In genomic region chr4:26861434-26862186, GRCh38 we compare ENCODE assay signal across 8 cellular contexts. TPM values are rescaled to one million over a fixed set of nuclear protein-coding genes. Genes with fewer than 3 reads are reported as not detected.
DNase-seq lines count a peak whose midpoint lies in the region; ATAC-seq, FAIRE-seq and TF ChIP-seq lines count a peak whose summit lies in the region.

No MANE protein-coding gene starts in this region.

- peak overlapping the region; percentile 86 to 99 (median 94) for H3K27ac ChIP-seq in heart right ventricle
- peak overlapping the region; percentile 89 for H3K27ac ChIP-seq in psoas muscle

- no peaks in the 10 kb centered on the region for H3K27me3 ChIP-seq in heart right ventricle
- no peaks in the 10 kb centered on the region for H3K27me3 ChIP-seq in psoas muscle (ENCODE audit: insufficient read depth in 3 of 3, low read length in 2 of 3)

- intact Hi-C loops in heart right ventricle (cut with DNase I), result loop anchor here in 9 of 10 donors (2.0 to 10.0 kb wide), 9 partner anchors 41 to 277 kb away; partner anchors contain the start of gene TBC1D19 (in 1 of the 9)
- intact Hi-C loops in psoas muscle (cut with DNase I), result loop anchor here (2.0 to 10.0 kb wide), 3 partner anchors 123 to 279 kb away; partner anchors contain the start of gene TBC1D19 (in 1 of the 2)

- H3K9ac ChIP-seq in ES-I3 (ENCODE audit: low read depth, low read length), result peak overlapping the region; percentile 79; the same call in 1 of the 2 replicates

- H3K4me3 ChIP-seq in LNCaP clone FGC (ENCODE audit: low read depth, low read length) (peak overlapping the region; percentile 81), heart right ventricle (peak overlapping the region; percentile 72 to 93 (median 82)), psoas muscle (peak overlapping the region; percentile 94)

- no peak for FAIRE-seq in urothelium cell line (lab: Jason Lieb, UNC)

- H3K36me3 ChIP-seq in ES-I3 (ENCODE audit: insufficient read depth, low read length) (no peaks in the 10 kb centered on the region), heart right ventricle (no peaks in the 10 kb centered on the region), psoas muscle (ENCODE audit: insufficient read depth in 1 of 2, low read depth in 1 of 2) (no peaks in the 10 kb centered on the region)

- peaks cover 7% of the 10 kb centered on the region; the same call in 1 of the 2 replicates for H3K4me1 ChIP-seq in ES-I3 (ENCODE audit: insufficient read depth, low read length)
- H3K4me1 ChIP-seq in heart right ventricle, result peaks cover 7 to 80% (median 57%) of the 10 kb centered on the region in 9 donors
- peaks cover 52% of the 10 kb centered on the region for H3K4me1 ChIP-seq in psoas muscle

- 0 to 1% methylated on average over 36 of the region's 36 CpGs for WGBS in heart right ventricle, 2 donors
- WGBS in psoas muscle, 3 donors, result 0 to 1% (median 1%) methylated on average over 36 of the region's 36 CpGs

- TF ChIP-seq CTCF in LNCaP clone FGC (IDR thresholded peaks at IDR 0.05; ENCODE audit: control insufficient read depth, extremely low read depth, insufficient read depth) (no peak), heart right ventricle (IDR thresholded peaks at IDR 0.05) (no peak), psoas muscle (IDR thresholded peaks at IDR 0.05) (no peak)

- peak; percentile 2 to 43 (median 26) for ATAC-seq in heart right ventricle
- peak in 3 of 4 donors; percentile 6 to 20 (median 10) for ATAC-seq in psoas muscle

- DNase-seq in H4 (ENCODE audit: low spot score), result peak; percentile 48
- DNase-seq in LNCaP clone FGC (ENCODE audit: low read depth), result no peak
- DNase-seq in SKM-1 (lab: John Stamatoyannopoulos, UW; ENCODE audit: unreplicated experiment), result peak; percentile 37
- peak; percentile 57 for DNase-seq in activated naive CD8-positive, alpha-beta T cell treated with anti-CD3 and anti-CD28 coated beads, Interleukin-2, amount 50 U/mL, for 16 hours (ENCODE audit: low read depth, low spot score)
- peak; percentile 73 to 74 for DNase-seq in heart right ventricle
- DNase-seq in psoas muscle, result peak; percentile 72 to 81
- peak; percentile 32 for DNase-seq in urothelium cell line (ENCODE audit: low spot score)

- H3K9me3 ChIP-seq in ES-I3 (ENCODE audit: control insufficient read depth, insufficient read depth, low read length) (no peaks in the 10 kb centered on the region), heart right ventricle (no peaks in the 10 kb centered on the region), psoas muscle (no peaks in the 10 kb centered on the region)

RNA-seq across cellular contexts. Expression of gene STIM2, which starts 1.0 kb away (rescaled TPM):
- total RNA-seq in H4 (2014; rRNA removed; shearing (Covaris generic)), result 34.2 and 44.4 TPM in 2 replicates
- total RNA-seq in heart right ventricle (10 to 100 TPM in 5 of 10 donors, 1 to 10 TPM in 5; 6.5 to 13.5 (median 9.6) TPM), psoas muscle (1 to 10 TPM; 4.9 to 8.4 (median 5.9) TPM)
- polyA plus RNA-seq in heart right ventricle (10 to 100 TPM in 1 of 2 donors, 1 to 10 TPM in 1; 5.2 to 11.0 TPM), psoas muscle (1 to 10 TPM; 2.4 to 4.7 (median 4.0) TPM)
